In the genomic region with DNA sequence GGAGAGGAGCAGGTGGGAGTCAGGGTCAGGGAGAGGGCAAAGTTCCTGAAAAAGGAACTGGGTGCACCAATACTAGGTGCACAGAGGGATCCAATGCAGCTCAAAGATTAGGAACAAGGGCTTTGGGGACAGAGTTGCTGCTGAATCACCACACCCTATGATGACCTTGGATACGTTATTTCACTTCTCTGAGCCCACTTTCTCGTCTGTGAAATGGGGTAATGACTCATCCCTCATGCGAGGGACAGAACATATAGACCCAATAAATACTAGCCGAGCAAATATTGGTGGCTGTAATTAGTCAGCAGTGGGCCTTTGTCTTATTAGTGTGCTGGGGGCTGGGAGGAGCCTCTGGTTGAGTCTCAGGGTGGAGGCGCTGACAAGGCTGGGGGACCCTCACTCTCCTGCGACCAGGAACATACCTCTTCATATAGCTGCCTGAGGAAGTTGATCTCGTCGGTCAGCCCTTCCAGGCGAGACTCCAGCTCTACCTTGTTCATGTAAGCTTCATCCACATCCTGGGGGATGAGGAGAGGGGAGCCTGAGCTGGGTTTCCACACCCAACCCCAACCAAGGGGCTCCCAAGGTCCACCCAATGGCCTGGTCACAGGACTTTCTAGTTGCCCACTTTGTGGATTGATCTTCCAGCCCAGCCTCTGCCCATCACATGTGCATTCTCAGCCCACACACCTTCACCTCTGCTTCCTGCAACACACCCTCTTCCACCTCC, we compare ENCODE assay signal across 1 cellular context.
TF ChIP-seq lines count a peak whose summit lies in the region.

No MANE protein-coding gene starts in this region.

TF ChIP-seq in HEK293, 187 proteins besides CTCF, POLR2A, EP300 and RAD21:
- TF ChIP-seq ZNF776 (tag by site-specific recombination; IDR thresholded peaks at IDR 0.05; ENCODE audit: borderline replicate concordance) (no peak), ZFHX2 (tag by site-specific recombination; conservative IDR thresholded peaks at IDR 0.05) (peak; percentile 30; the same call in 1 of the 2 replicates), EGR2 (tag by site-specific recombination; IDR thresholded peaks at IDR 0.05; ENCODE audit: low read depth) (0 out of 2 replicates have a peak, but pooled peaks have one; percentile 36)
